ENCODE assay signal across 15 cellular contexts in the genomic region with DNA sequence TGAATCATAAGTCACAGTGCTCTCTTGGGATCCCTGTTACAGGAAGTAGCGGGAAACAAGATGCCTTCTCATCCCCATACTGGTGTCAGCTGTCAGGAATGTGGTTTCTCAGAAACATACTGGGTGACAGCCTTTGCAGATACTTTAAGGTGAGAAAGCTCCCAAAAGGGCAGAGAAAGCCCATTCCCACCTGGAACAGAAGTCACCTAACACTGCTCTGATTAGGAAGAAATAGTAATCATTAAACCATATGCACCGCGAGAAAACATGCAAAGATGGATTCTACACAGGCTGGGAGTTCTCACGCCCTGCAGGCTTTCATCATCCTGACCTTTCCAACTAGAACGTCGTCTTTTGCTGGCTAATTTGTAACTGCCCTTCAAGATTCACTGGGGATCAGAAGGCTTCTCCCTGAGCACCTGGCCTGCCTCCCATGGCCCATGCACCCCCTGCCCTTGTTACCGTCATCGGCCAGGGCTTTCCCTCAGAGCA. TPM values are rescaled to one million over a fixed set of nuclear protein-coding genes. Genes with fewer than 3 reads are reported as not detected.
A peak's percentile ranks its signal among the peaks of the same experiment; 100 is the strongest.
DNase-seq lines count a peak whose midpoint lies in the region; ATAC-seq and TF ChIP-seq lines count a peak whose summit lies in the region.
"Had no signal": no experiment of that assay in that cellular context is flagged by ENCODE, and none has a peak within 500 bp of the region (broad histone marks: within the 10 kb centered on the region; RNA-seq: fewer than 3 reads in every experiment).

No MANE protein-coding gene starts in this region.

- ATAC-seq in foreskin keratinocyte = peak; percentile 87
- no peak for ATAC-seq in activated T-cell treated with anti-CD3 and anti-CD28 coated beads, Interleukin-2, amount 50 U/mL, for 72 hours (replicated peaks in 1 of 2)
- ATAC-seq: natural killer cell had no signal

- H3K27me3 ChIP-seq in SJSA1 (replicated peaks) (no peaks in the 10 kb centered on the region), foreskin keratinocyte (no peaks in the 10 kb centered on the region), BE2C (no peaks in the 10 kb centered on the region)

- H3K36me3 Mint-ChIP-seq in activated T-cell treated with anti-CD3 and anti-CD28 coated beads, Interleukin-2, amount 50 U/mL, for 72 hours (ENCODE audit: insufficient read depth in 2 of 2) = no peaks in the 10 kb centered on the region
- H3K36me3 Mint-ChIP-seq: natural killer cell had no signal

- H3K4me3 ChIP-seq in SJSA1 = no peak overlapping the region
- H3K4me3 ChIP-seq in BE2C (ENCODE audit: low read depth, low read length) = no peak overlapping the region

- peaks cover 5% of the 10 kb centered on the region for H3K27me3 Mint-ChIP-seq in activated T-cell treated with anti-CD3 and anti-CD28 coated beads, Interleukin-2, amount 50 U/mL, for 72 hours (ENCODE audit: low read depth)

- H3K9me3 Mint-ChIP-seq in activated T-cell treated with anti-CD3 and anti-CD28 coated beads, Interleukin-2, amount 50 U/mL, for 72 hours = no peaks in the 10 kb centered on the region
- H3K9me3 Mint-ChIP-seq: natural killer cell had no signal

- H3K4me3 Mint-ChIP-seq in activated T-cell treated with anti-CD3 and anti-CD28 coated beads, Interleukin-2, amount 50 U/mL, for 72 hours = no peak overlapping the region
- H3K4me3 Mint-ChIP-seq: natural killer cell had no signal

- H3K4me1 Mint-ChIP-seq in activated T-cell treated with anti-CD3 and anti-CD28 coated beads, Interleukin-2, amount 50 U/mL, for 72 hours (ENCODE audit: low read depth) = no peaks in the 10 kb centered on the region
- H3K4me1 Mint-ChIP-seq: natural killer cell had no signal

- H3K36me3 ChIP-seq in SJSA1 (no peaks in the 10 kb centered on the region), BE2C (no peaks in the 10 kb centered on the region)

- peak; percentile 55 for DNase-seq in ELF-1 (ENCODE audit: low read depth, low spot score)
- peak in 1 of 2 experiments; percentile 51 for DNase-seq in SJSA1 (ENCODE audit: low read depth in 1 of 2, low spot score in 2 of 2)
- DNase-seq in foreskin keratinocyte = peak; percentile 55 to 78
- DNase-seq in renal cortical epithelial cell (ENCODE audit: low read depth) = peak; percentile 98
- DNase-seq in activated T-cell treated with anti-CD3 and anti-CD28 coated beads, Interleukin-2, amount 50 U/mL, for 72 hours = no peak
- DNase-seq in HuH-7 (ENCODE audit: low spot score) = no peak
- DNase-seq in NAMALWA (ENCODE audit: low spot score) = no peak
- DNase-seq in BE2C = no peak
- DNase-seq: activated CD4-positive, CD25-positive, alpha-beta regulatory T cell treated with anti-CD3 and anti-CD28 coated beads, Interleukin-2, amount 50 U/mL, for 72 hours; DMS79 treated with DMSO at 0.1 percent for 48 hours; hippocampal formation; natural killer cell; NCI-H2171 treated with DMSO at 0.1 percent for 48 hours; Right ventricle myocardium superior; stimulated activated naive CD4-positive, alpha-beta T cell treated with Interleukin-2 at 50 U/mL for 16 hours had no signal

- H3K27ac ChIP-seq in SJSA1 = peak overlapping the region; percentile 56
- H3K27ac ChIP-seq in foreskin keratinocyte = peak overlapping the region; percentile 39

- H3K9me3 ChIP-seq in SJSA1 (replicated peaks) = no peaks in the 10 kb centered on the region
- H3K9me3 ChIP-seq in BE2C = no peaks in the 10 kb centered on the region

- H3K4me1 ChIP-seq in SJSA1 (replicated peaks) (peaks cover 22% of the 10 kb centered on the region), foreskin keratinocyte (peaks cover 9% of the 10 kb centered on the region), BE2C (no peaks in the 10 kb centered on the region)

- no peak for TF ChIP-seq CTCF in foreskin keratinocyte (conservative IDR thresholded peaks at IDR 0.05)
- no peak for TF ChIP-seq CTCF in BE2C (IDR thresholded peaks at IDR 0.05; ENCODE audit: low read depth, low read length)

- no peak overlapping the region for H3K27ac Mint-ChIP-seq in activated T-cell treated with anti-CD3 and anti-CD28 coated beads, Interleukin-2, amount 50 U/mL, for 72 hours
- H3K27ac Mint-ChIP-seq: natural killer cell had no signal

RNA-seq across cellular contexts. Expression of a gene that starts 46.2 kb away (rescaled TPM):
- total RNA-seq in SJSA1 (2014; rRNA removed; shearing (Covaris generic)) = 2.7 and 3.8 TPM in 2 replicates
- total RNA-seq in foreskin keratinocyte (2.0 and 2.1 TPM in 2 replicates), renal cortical epithelial cell (12.7 and 54.5 TPM in 2 replicates)
- 2.1 and 2.8 TPM in 2 replicates for polyA plus RNA-seq in foreskin keratinocyte
- total RNA-seq in activated T-cell treated with anti-CD3 and anti-CD28 coated beads, Interleukin-2, amount 50 U/mL, for 72 hours = not detected
- not detected for polyA plus RNA-seq in BE2C (2012; ENCODE audit: insufficient read depth, insufficient read length, low read depth)

Comparison
In these comparisons a context has a peak if more than half of its experiments do, and no peak if none do; other contexts are left out.
1. DNase-seq: peak in ELF-1 (single experiment), foreskin keratinocyte (2 of 2) and renal cortical epithelial cell (single experiment); none in activated T-cell treated with anti-CD3 and anti-CD28 coated beads, Interleukin-2, amount 50 U/mL, for 72 hours (0 of 2), HuH-7 (single experiment), NAMALWA (single experiment) and BE2C (single experiment).